Comparison of ENCODE assay signal across 15 cellular contexts in the genomic region with DNA sequence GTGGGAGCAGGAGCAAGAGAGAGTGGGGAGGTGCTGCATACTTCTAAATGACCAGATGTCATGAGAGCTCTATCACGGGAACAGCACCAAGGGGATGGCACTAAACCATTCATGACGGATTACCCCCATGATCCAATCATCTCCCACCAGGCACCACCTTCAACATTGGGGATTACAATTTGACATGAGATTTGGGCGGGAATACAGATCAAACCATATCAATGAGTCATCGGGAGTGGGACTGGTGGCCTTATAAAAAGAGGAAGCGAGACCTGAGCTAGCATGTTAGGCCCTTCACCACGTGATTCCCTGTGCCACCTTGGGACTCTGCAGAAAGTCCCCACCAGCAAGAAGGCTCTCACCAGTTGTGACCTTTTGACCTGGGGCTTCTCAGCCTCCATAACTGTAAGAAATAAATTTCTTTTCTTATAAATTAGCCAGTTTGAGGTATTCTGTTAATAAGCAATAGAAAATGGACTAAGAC. TPM values are rescaled to one million over a fixed set of nuclear protein-coding genes. Genes with fewer than 3 reads are reported as not detected.
DNase-seq lines count a peak whose midpoint lies in the region; ATAC-seq and TF ChIP-seq lines count a peak whose summit lies in the region.
"Had no signal": no experiment of that assay in that cellular context is flagged by ENCODE, and none has a peak within 500 bp of the region (broad histone marks: within the 10 kb centered on the region; RNA-seq: fewer than 3 reads in every experiment).

No MANE protein-coding gene starts in this region.

- peak; percentile 95 for ATAC-seq in HG02642 (IDR thresholded peaks at IDR 0.05; ENCODE audit: poor library complexity, unreplicated experiment)
- peak; percentile 91 for ATAC-seq in HG03571 (IDR thresholded peaks at IDR 0.05; ENCODE audit: unreplicated experiment)
- ATAC-seq: left lung had no signal

- 55 to 71% (median 62%) methylated on average over 6 of the region's 6 CpGs for WGBS in spleen, 5 donors

- H3K9me3 ChIP-seq in spleen (peaks cover 0 to 15% (median 8%) of the 10 kb centered on the region in 8 donors), uterus (no peaks in the 10 kb centered on the region)
- H3K9me3 ChIP-seq: left lung had no signal

- no peak for TF ChIP-seq POLR2A in spleen (IDR thresholded peaks at IDR 0.05)
- no peak for TF ChIP-seq POLR2A in uterus (IDR thresholded peaks at IDR 0.05)

- H3K27ac ChIP-seq in spleen (peak overlapping the region in 3 of 8 donors; percentile 25 to 31 (median 26)), uterus (no peak overlapping the region), substantia nigra (ENCODE audit: low read depth, low read length, poor library complexity, severe bottlenecking) (no peak overlapping the region)
- H3K27ac ChIP-seq: 22Rv1, left lung, skin epidermis had no signal

- H3K27me3 ChIP-seq in spleen (replicated peaks in 1 of 7) (no peaks in the 10 kb centered on the region), uterus (no peaks in the 10 kb centered on the region)
- H3K27me3 ChIP-seq: left lung had no signal

- TF ChIP-seq CTCF in spleen (IDR thresholded peaks at IDR 0.05 in 8 of 11, conservative IDR thresholded peaks at IDR 0.05 in 3 of 11) (no peak), uterus (IDR thresholded peaks at IDR 0.05) (no peak)

- peaks cover 0 to 9% (median 0%) of the 10 kb centered on the region in 6 donors for H3K4me1 ChIP-seq in spleen
- no peaks in the 10 kb centered on the region for H3K4me1 ChIP-seq in uterus
- H3K4me1 ChIP-seq: left lung had no signal

- H3K4me3 ChIP-seq in spleen (no peak overlapping the region), uterus (no peak overlapping the region)
- H3K4me3 ChIP-seq: left lung, skin epidermis had no signal

- intact Hi-C loops in spleen (cut with DNase I; ENCODE audit: low total_unique reads) (no loop called here), uterus (cut with DNase I; ENCODE audit: low total_unique reads) (no loop called here)

- no peaks in the 10 kb centered on the region for H3K36me3 ChIP-seq in spleen
- H3K36me3 ChIP-seq in uterus: no peaks in the 10 kb centered on the region
- H3K36me3 ChIP-seq: left lung had no signal

- DNase-seq in NCI-H82 (lab: John Stamatoyannopoulos, UW) (peak; percentile 55), NCI-H82 treated with DMSO at 0.1 percent for 48 hours (lab: John Stamatoyannopoulos, UW; ENCODE audit: unreplicated experiment) (no peak), spleen (peak; percentile 82), OCI-M2 (lab: John Stamatoyannopoulos, UW; ENCODE audit: unreplicated experiment) (no peak), uterus (no peak), substantia nigra (lab: John Stamatoyannopoulos, UW) (no peak)
- DNase-seq: erythroblast, left lung, NCI-H1436 had no signal

RNA-seq across cellular contexts. Expression of gene COX8C, which starts 28.7 kb away (rescaled TPM):
- total RNA-seq in spleen (not detected), uterus (not detected)
- not detected for polyA plus RNA-seq in spleen
- total RNA-seq: left lung; T-helper 1 cell treated with Interleukin-12 subunit alpha and Interleukin-12 subunit beta and Interleukin-4 antibody, amounts not matched to agents 30 ng/mL and 1 ng/mL, for 36 hours had no signal
- polyA plus RNA-seq: thymus had no signal

RNA-seq across cellular contexts. Expression of gene BTBD7, which starts 42.9 kb away (rescaled TPM):
- total RNA-seq in spleen: 10 to 100 TPM; 27.3 to 48.4 (median 33.5) TPM
- 1 to 10 TPM; 5.0 to 8.5 (median 5.8) TPM for polyA plus RNA-seq in spleen
- total RNA-seq in uterus: 10 to 100 TPM; 16.7 to 60.4 (median 55.3) TPM

RNA-seq across cellular contexts. Expression of gene UNC79, which starts 55.0 kb away (rescaled TPM):
- under 1 TPM in 5 of 7 donors, not detected in 2; 0.07 to 0.24 (median 0.13) TPM for total RNA-seq in spleen
- under 1 TPM; 0.03 to 0.04 (median 0.03) TPM for polyA plus RNA-seq in spleen
- under 1 TPM in 2 of 4 donors, not detected in 2; 0.24 to 0.35 TPM for total RNA-seq in uterus
- total RNA-seq: T-helper 1 cell treated with Interleukin-12 subunit alpha and Interleukin-12 subunit beta and Interleukin-4 antibody, amounts not matched to agents 30 ng/mL and 1 ng/mL, for 36 hours had no signal

Comparison
In these comparisons a context has a peak if more than half of its experiments do, and no peak if none do; other contexts are left out.
1. DNase-seq: peak in NCI-H82 (single experiment) and spleen (single experiment); none in NCI-H82 treated with DMSO at 0.1 percent for 48 hours (single experiment), OCI-M2 (single experiment), uterus (0 of 2) and substantia nigra (0 of 49).